Comparison of ENCODE assay signal across 33 cellular contexts in the genomic region with DNA sequence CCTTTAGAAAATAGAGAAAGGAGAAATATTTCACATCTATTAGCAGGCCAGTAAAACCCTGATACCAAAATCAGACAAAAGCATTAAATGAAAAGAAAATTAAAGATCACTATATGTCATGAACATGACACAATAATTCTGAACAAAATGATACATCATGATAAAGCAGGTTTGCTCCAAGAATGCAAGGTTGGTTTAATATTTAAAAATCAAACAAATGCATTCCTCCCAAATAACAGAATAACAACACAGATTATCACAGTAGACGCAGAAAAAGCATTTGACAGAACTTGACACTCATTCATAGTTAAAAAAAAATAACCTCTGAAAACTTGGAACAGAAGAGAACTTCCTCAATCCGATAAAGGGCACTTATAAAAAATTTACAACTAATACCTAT.
"Had no signal": no experiment of that assay in that cellular context is flagged by ENCODE, and none has a peak within 500 bp of the region (broad histone marks: within the 10 kb centered on the region; RNA-seq: fewer than 3 reads in every experiment).

No MANE protein-coding gene starts in this region.

- H3K36me3 ChIP-seq: adrenal gland, ascending aorta, brain microvascular endothelial cell, breast epithelium, cardiac muscle cell had no signal

- H3K27ac ChIP-seq: adrenal gland, ascending aorta, body of pancreas, brain microvascular endothelial cell, breast epithelium, cardiac muscle cell had no signal

- H3K9me3 ChIP-seq: ascending aorta, body of pancreas had no signal

- H3K4me3 ChIP-seq: adrenal gland, ascending aorta, body of pancreas, breast epithelium, cardiac muscle cell had no signal

- H3K27me3 ChIP-seq: adrenal gland, ascending aorta, body of pancreas, brain microvascular endothelial cell, breast epithelium, cardiac muscle cell had no signal

- FAIRE-seq: astrocyte, bronchial epithelial cell had no signal

- DNase-seq: activated effector memory CD4-positive, alpha-beta T cell treated with anti-CD3 and anti-CD28 coated beads, Interleukin-2, amount 50 U/mL, for 16 hours; activated effector memory CD4-positive, alpha-beta T cell treated with Interleukin-2 at 50 U/mL for 16 hours; activated gamma-delta T cell; activated gamma-delta T cell treated with Interleukin-2 at 50 U/mL for 16 hours; activated naive CD4-positive, alpha-beta T cell; activated naive CD4-positive, alpha-beta T cell treated with anti-CD3 and anti-CD28 coated beads for 36 hours; activated naive CD4-positive, alpha-beta T cell treated with anti-CD3 and anti-CD28 coated beads, Interleukin-2, amount 10 ng/mL, durations not matched to agents 7 days and 5 days; activated naive CD4-positive, alpha-beta T cell treated with anti-CD3 and anti-CD28 coated beads, Interleukin-2, amount 50 U/mL, for 16 hours; activated naive CD4-positive, alpha-beta T cell treated with Interleukin-2 at 50 U/mL for 16 hours; activated naive CD8-positive, alpha-beta T cell treated with anti-CD3 and anti-CD28 coated beads for 36 hours; activated naive CD8-positive, alpha-beta T cell treated with anti-CD3 and anti-CD28 coated beads, Interleukin-2, amount 10 ng/mL, durations not matched to agents 7 days and 5 days; activated naive CD8-positive, alpha-beta T cell treated with anti-CD3 and anti-CD28 coated beads, Interleukin-2, amount 50 U/mL, for 24 hours; activated T-cell treated with anti-CD3 and anti-CD28 coated beads, Interleukin-2, amount 50 U/mL, for 24 hours; activated T-cell treated with anti-CD3 and anti-CD28 coated beads, Interleukin-2, amount 50 U/mL, for 4 hours; activated T-cell treated with anti-CD3 and anti-CD28 coated beads, Interleukin-2, amount 50 U/mL, for 48 hours; activated T-cell treated with anti-CD3 and anti-CD28 coated beads, Interleukin-2, amount 50 U/mL, for 72 hours; adrenal gland; amniotic stem cell; amygdala; anterior cingulate cortex; aorta; body of pancreas; brain microvascular endothelial cell; caudate nucleus; central memory CD4-positive, alpha-beta T cell; cerebellar nuclear complex had no signal

- ATAC-seq: activated naive CD4-positive, alpha-beta T cell treated with anti-CD3 and anti-CD28 coated beads, Interleukin-2, amount 50 U/mL, for 72 hours; activated naive CD8-positive, alpha-beta T cell treated with anti-CD3 and anti-CD28 coated beads, Interleukin-2, amount 50 U/mL, for 24 hours; activated T-cell treated with anti-CD3 and anti-CD28 coated beads, Interleukin-2, amount 50 U/mL, for 4 hours; activated T-cell treated with anti-CD3 and anti-CD28 coated beads, Interleukin-2, amount 50 U/mL, for 72 hours; activated T-helper 17 cell treated with anti-CD3 and anti-CD28 coated beads, Interleukin-2, amount 50 U/mL, for 72 hours; body of pancreas had no signal

- H3K4me1 ChIP-seq: body of pancreas, breast epithelium had no signal
